11 cellular contexts compared by ENCODE assay signal in genomic region chr6:151070666-151071065, GRCh38.
DNase-seq lines count a peak whose midpoint lies in the region; ATAC-seq and TF ChIP-seq lines count a peak whose summit lies in the region.
"Had no signal": no experiment of that assay in that cellular context is flagged by ENCODE, and none has a peak within 500 bp of the region (broad histone marks: within the 10 kb centered on the region; RNA-seq: fewer than 3 reads in every experiment).

No MANE protein-coding gene starts in this region.

- H3K4me2 ChIP-seq in PC-9 (peak overlapping the region; percentile 76; the same call in 1 of the 2 replicates), osteoblast (ENCODE audit: insufficient read depth, low read length) (peak overlapping the region; percentile 91)

- POLR2A ChIA-PET in AG04449 (lab: Yijun Ruan, JAX), result interaction anchor here (1.8 kb wide), 1 partner anchor 11 kb away, joined by 4 read pairs; no protein-coding TSS in a partner anchor
- POLR2A ChIA-PET in PC-9 (lab: Charles Lee; ENCODE audit: unreplicated experiment), result no interaction called here

- intact Hi-C loops in PC-9 (cut with micrococcal nuclease; ENCODE audit: unreplicated experiment), result no loop called here

- ATAC-seq in GM19035 (IDR thresholded peaks at IDR 0.05; ENCODE audit: unreplicated experiment) (no peak), HG03135 (IDR thresholded peaks at IDR 0.05; ENCODE audit: unreplicated experiment) (no peak)

- H3K36me3 ChIP-seq in PC-9 (ENCODE audit: low read depth), result peaks cover 27% of the 10 kb centered on the region
- no peaks in the 10 kb centered on the region for H3K36me3 ChIP-seq in osteoblast (ENCODE audit: insufficient read depth, low read length)

- TF ChIP-seq CTCF in AG04449 (IDR thresholded peaks at IDR 0.05; ENCODE audit: insufficient read depth, low read length, missing control alignments) (no peak), PC-9 (conservative IDR thresholded peaks at IDR 0.05) (no peak), fibroblast of pulmonary artery (IDR thresholded peaks at IDR 0.05; ENCODE audit: low read length, missing control alignments) (no peak), osteoblast (IDR thresholded peaks at IDR 0.05; ENCODE audit: extremely low read depth, low read depth, low read length) (no peak)

- CTCF ChIA-PET in AG04449 (lab: Yijun Ruan, JAX), result no interaction called here
- CTCF ChIA-PET in PC-9 (lab: Charles Lee), result no interaction called here

- H3K9me3 ChIP-seq in PC-9 (ENCODE audit: insufficient read depth, low read depth) (peaks cover 9% of the 10 kb centered on the region), osteoblast (ENCODE audit: low read depth, low read length) (no peaks in the 10 kb centered on the region)

- no TSS peak for BruUV-seq in PC-9 (replicated peaks; lab: Mats Ljungman, UMichigan)

- H3K27me3 ChIP-seq in PC-9 (ENCODE audit: insufficient read depth, low read depth) (no peaks in the 10 kb centered on the region), osteoblast (ENCODE audit: insufficient read depth, low read length) (no peaks in the 10 kb centered on the region)

- H3K4me1 ChIP-seq in PC-9 (replicated peaks; ENCODE audit: insufficient read depth) (peaks cover 56% of the 10 kb centered on the region), osteoblast (ENCODE audit: insufficient read depth, low read length) (peaks cover 47% of the 10 kb centered on the region)

- peaks cover 18% of the 10 kb centered on the region; the same call in 1 of the 2 replicates for H3K79me2 ChIP-seq in PC-9 (ENCODE audit: low read depth)
- peaks cover 2% of the 10 kb centered on the region for H3K79me2 ChIP-seq in osteoblast (ENCODE audit: insufficient read depth, low read length)

- H3F3A ChIP-seq in PC-9 (ENCODE audit: insufficient read depth, low read depth), result peaks cover 61% of the 10 kb centered on the region

- no peak overlapping the region for H2AFZ ChIP-seq in PC-9
- no peak overlapping the region for H2AFZ ChIP-seq in osteoblast (ENCODE audit: low read length)

- H4K20me1 ChIP-seq in PC-9 (ENCODE audit: insufficient read depth) (no peaks in the 10 kb centered on the region), osteoblast (ENCODE audit: insufficient read depth, low read length) (no peaks in the 10 kb centered on the region)

- no peak overlapping the region for H3K4me3 ChIP-seq in AG04449 (ENCODE audit: low read depth, low read length)
- no peak overlapping the region for H3K4me3 ChIP-seq in PC-9
- H3K4me3 ChIP-seq in fibroblast of pulmonary artery (replicated peaks; ENCODE audit: low read depth, low read length), result peak overlapping the region; percentile 36
- H3K4me3 ChIP-seq in osteoblast (ENCODE audit: insufficient read depth, low read length), result peak overlapping the region; percentile 60

- peak; percentile 56 for DNase-seq in AG04449 (ENCODE audit: low read depth, low spot score)
- no peak for DNase-seq in PC-9
- DNase-seq in fibroblast of pulmonary artery (ENCODE audit: low read depth), result peak; percentile 72
- peak; percentile 86 for DNase-seq in osteoblast (ENCODE audit: insufficient read length, low spot score, missing footprints)
- no peak for DNase-seq in mesenteric fat pad (ENCODE audit: low spot score)
- no peak for DNase-seq in SW480 (ENCODE audit: low spot score)
- DNase-seq: activated CD4-positive, alpha-beta T cell treated with anti-CD3 and anti-CD28 coated beads, Interleukin-2, amount 50 U/mL, for 4 hours; NCI-H524 had no signal

- no peaks in the 10 kb centered on the region for H3K9me2 ChIP-seq in PC-9 (ENCODE audit: insufficient read depth)

- H3K27ac ChIP-seq in PC-9, result peak overlapping the region; percentile 98
- H3K27ac ChIP-seq in osteoblast (ENCODE audit: low read depth, low read length), result peak overlapping the region; percentile 98
- H3K27ac ChIP-seq: C4-2B had no signal

Comparison
In these comparisons a context has a peak if more than half of its experiments do, and no peak if none do; other contexts are left out.
1. DNase-seq: peak in AG04449 (single experiment), fibroblast of pulmonary artery (single experiment) and osteoblast (single experiment); none in PC-9 (0 of 2), mesenteric fat pad (single experiment) and SW480 (single experiment).
2. H3K4me3 ChIP-seq: peak in fibroblast of pulmonary artery (single experiment) and osteoblast (single experiment); none in AG04449 (single experiment) and PC-9 (single experiment).